In genomic region chr16:89155851-89156739, GRCh38 we compare ENCODE assay signal across 14 cellular contexts. TPM values are rescaled to one million over a fixed set of nuclear protein-coding genes. Genes with fewer than 3 reads are reported as not detected.
A peak's percentile ranks its signal among the peaks of the same experiment; 100 is the strongest.
DNase-seq lines count a peak whose midpoint lies in the region; ATAC-seq, FAIRE-seq and TF ChIP-seq lines count a peak whose summit lies in the region.
"Had no signal": no experiment of that assay in that cellular context is flagged by ENCODE, and none has a peak within 500 bp of the region (broad histone marks: within the 10 kb centered on the region; RNA-seq: fewer than 3 reads in every experiment).

No MANE protein-coding gene starts in this region.

- no peak overlapping the region for H3K27ac ChIP-seq in DND-41 (ENCODE audit: low read length)
- H3K27ac ChIP-seq in pancreas: no peak overlapping the region
- no peak overlapping the region for H3K27ac ChIP-seq in effector memory CD4-positive, alpha-beta T cell (ENCODE audit: insufficient read depth, low read length, poor library complexity, severe bottlenecking)

- TF ChIP-seq CTCF in DND-41 (IDR thresholded peaks at IDR 0.05; ENCODE audit: borderline replicate concordance, extremely low read depth, low read length, poor library complexity, severe bottlenecking) (no peak), fibroblast of villous mesenchyme (IDR thresholded peaks at IDR 0.05; ENCODE audit: insufficient read depth, low read depth, low read length) (no peak), pancreas (IDR thresholded peaks at IDR 0.05) (no peak)

- DNase-seq in DND-41: no peak
- DNase-seq in LHCN-M2 (ENCODE audit: low read depth): peak; percentile 5
- DNase-seq in fibroblast of villous mesenchyme (ENCODE audit: low read depth): peak; percentile 20
- peak in 1 of 6 donors; percentile 53 for DNase-seq in pancreas
- DNase-seq in GM12891 (ENCODE audit: insufficient read length, low spot score): no peak
- DNase-seq in COLO668 (lab: John Stamatoyannopoulos, UW; ENCODE audit: unreplicated experiment): no peak
- DNase-seq in middle frontal gyrus (ENCODE audit: extremely low spot score, low spot score): no peak
- DNase-seq in effector memory CD4-positive, alpha-beta T cell: no peak
- DNase-seq: CD8-positive, alpha-beta T cell; effector CD8-positive, alpha-beta T cell; NCI-H446 treated with DMSO at 0.1 percent for 48 hours; SHP77 treated with DMSO at 0.1 percent for 48 hours; stimulated activated CD4-positive, alpha-beta T cell treated with anti-CD3 and anti-CD28 coated beads, Interleukin-4, amount 100 ng/mL, for 24 hours had no signal

- no peak overlapping the region for H3K4me2 ChIP-seq in DND-41 (ENCODE audit: insufficient read depth, low read length)

- H3K9me3 ChIP-seq in DND-41 (ENCODE audit: insufficient read depth, low read length, severe bottlenecking): peaks cover 11% of the 10 kb centered on the region
- H3K9me3 ChIP-seq in pancreas: no peaks in the 10 kb centered on the region
- no peaks in the 10 kb centered on the region for H3K9me3 ChIP-seq in effector memory CD4-positive, alpha-beta T cell (ENCODE audit: control insufficient read depth, low read length)

- 30 to 32% methylated on average over 23 to 24 of the region's 24 CpGs for WGBS in pancreas, 2 donors

- H3K79me2 ChIP-seq in DND-41 (ENCODE audit: insufficient read depth, low read length): no peaks in the 10 kb centered on the region

- H2AFZ ChIP-seq in DND-41 (ENCODE audit: low read depth, low read length): no peak overlapping the region

- no peak overlapping the region for H3K9ac ChIP-seq in DND-41 (ENCODE audit: low read depth, low read length)

- FAIRE-seq in pancreas (lab: Jason Lieb, UNC) (no peak), GM12891 (lab: Jason Lieb, UNC) (no peak)

- H4K20me1 ChIP-seq in DND-41 (ENCODE audit: insufficient read depth, low read length): no peaks in the 10 kb centered on the region

- ATAC-seq in DND-41 (ENCODE audit: insufficient read depth, low read depth) (peak; percentile 30), pancreas (peak; percentile 14 to 42 (median 30))
- ATAC-seq: CD8-positive, alpha-beta T cell had no signal

- intact Hi-C loops in pancreas (cut with DNase I): no loop called here

- H3K36me3 ChIP-seq in DND-41 (ENCODE audit: insufficient read depth, low read length): 0 out of 2 replicates have a peak, but pooled peaks cover 2% of the 10 kb centered on the region
- peaks cover 0 to 5% (median 0%) of the 10 kb centered on the region in 3 donors for H3K36me3 ChIP-seq in pancreas
- H3K36me3 ChIP-seq in effector memory CD4-positive, alpha-beta T cell (ENCODE audit: control insufficient read depth, insufficient read depth, low read length): peaks cover 4% of the 10 kb centered on the region

- TF ChIP-seq POLR2A in GM12891 (IDR thresholded peaks at IDR 0.05; ENCODE audit: low read depth, low read length): no peak

- H3K4me1 ChIP-seq in DND-41 (ENCODE audit: insufficient read depth, low read length) (no peaks in the 10 kb centered on the region), pancreas (no peaks in the 10 kb centered on the region)
- H3K4me1 ChIP-seq in effector memory CD4-positive, alpha-beta T cell (ENCODE audit: control insufficient read depth, insufficient read depth, low read length, poor library complexity, severe bottlenecking): no peaks in the 10 kb centered on the region

- H3K27me3 ChIP-seq in DND-41 (ENCODE audit: insufficient read depth, low read length, poor library complexity) (no peaks in the 10 kb centered on the region), pancreas (no peaks in the 10 kb centered on the region)
- H3K27me3 ChIP-seq in effector memory CD4-positive, alpha-beta T cell (replicated peaks; ENCODE audit: control insufficient read depth, insufficient read depth, low read length, poor library complexity, severe bottlenecking): no peaks in the 10 kb centered on the region

- H3K4me3 ChIP-seq in DND-41 (ENCODE audit: low read depth in 1 of 2, low read length in 2 of 2) (no peak overlapping the region), fibroblast of villous mesenchyme (ENCODE audit: low read depth, low read length) (no peak overlapping the region), pancreas (no peak overlapping the region)
- H3K4me3 ChIP-seq in effector memory CD4-positive, alpha-beta T cell (ENCODE audit: insufficient read depth, low read depth, low read length, poor library complexity, severe bottlenecking): no peak overlapping the region
- H3K4me3 ChIP-seq: lung had no signal

TF ChIP-seq in GM12891, 5 proteins besides CTCF, POLR2A, EP300 and RAD21:
- TF ChIP-seq PAX5 (IDR thresholded peaks at IDR 0.05; ENCODE audit: insufficient read depth, low read length, severe bottlenecking) (no peak), POLR2AphosphoS5 (IDR thresholded peaks at IDR 0.05; ENCODE audit: low read depth, low read length) (no peak), POU2F2 (IDR thresholded peaks at IDR 0.05; ENCODE audit: low read depth, low read length) (no peak), TAF1 (IDR thresholded peaks at IDR 0.05; ENCODE audit: low read depth, low read length) (no peak), SPI1 (IDR thresholded peaks at IDR 0.05; ENCODE audit: low read depth, low read length) (no peak)

RNA-seq across cellular contexts. Expression of gene CDH15, which starts 15.5 kb away (rescaled TPM):
- total RNA-seq in LHCN-M2 (2014; rRNA removed) (186 and 201 TPM in 2 replicates), fibroblast of villous mesenchyme (under 0.01 and 0.32 TPM in 2 replicates), pancreas (1 to 10 TPM in 3 of 6 donors, under 1 TPM in 2, not detected in 1; 0.09 to 2.5 (median 1.1) TPM)
- polyA plus RNA-seq in LHCN-M2 (2012): 129 TPM
- polyA plus RNA-seq in pancreas: 1 to 10 TPM in 1 of 2 donors, not detected in 1; 1.8 TPM
- polyA plus RNA-seq in GM12891 (2012; ENCODE audit: low read depth, missing spikeins): 0.22 TPM

RNA-seq across cellular contexts. Expression of gene SLC22A31, which starts 44.2 kb away (rescaled TPM):
- total RNA-seq in LHCN-M2 (2014; rRNA removed) (0.06 TPM in 1 of 2 replicates, not detected in the other), fibroblast of villous mesenchyme (under 0.01 TPM in 1 of 2 replicates, not detected in the other), pancreas (10 to 100 TPM in 4 of 6 donors, 1 to 10 TPM in 1, under 1 TPM in 1; 0.37 to 49.7 (median 39.0) TPM)
- 0.11 TPM for polyA plus RNA-seq in LHCN-M2 (2012)
- polyA plus RNA-seq in pancreas: 100 to 1,000 TPM in 1 of 2 donors, 1 to 10 TPM in 1; 3.8 to 131 TPM
- 0.06 TPM for polyA plus RNA-seq in GM12891 (2012; ENCODE audit: low read depth, missing spikeins)

Comparison
In these comparisons a context has a peak if more than half of its experiments do, and no peak if none do; other contexts are left out.
1. DNase-seq: peak in LHCN-M2 (single experiment) and fibroblast of villous mesenchyme (single experiment); none in DND-41 (single experiment), GM12891 (single experiment), COLO668 (single experiment), middle frontal gyrus (single experiment) and effector memory CD4-positive, alpha-beta T cell (0 of 3).
2. RNA of gene CDH15, which starts 15.5 kb away (total RNA-seq): 186 to 201 TPM in LHCN-M2; 0.09 to 2.5 TPM in pancreas and under 0.01 to 0.32 TPM in fibroblast of villous mesenchyme; every median in the first group is over 10 times any median in the second.